Comparison of ENCODE assay signal across 8 cellular contexts in the genomic region with DNA sequence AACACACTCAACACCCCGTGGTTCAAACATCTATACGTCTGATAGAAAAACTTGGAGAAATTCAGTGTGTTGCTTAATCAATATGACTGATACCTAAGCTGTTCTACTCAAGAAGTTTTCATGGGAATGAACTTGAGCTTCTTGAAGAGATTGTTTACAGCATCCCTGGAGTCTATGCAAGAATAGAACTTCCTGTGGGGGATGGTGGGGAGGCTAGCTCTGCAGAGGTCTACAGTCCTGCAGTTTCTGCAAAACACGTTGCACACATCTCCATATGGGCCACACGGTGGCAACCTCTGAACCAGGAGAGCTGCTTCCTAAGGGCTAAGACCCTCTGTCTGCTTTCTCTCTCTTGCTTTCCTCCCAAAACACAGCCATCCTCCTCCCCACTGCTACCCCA. TPM values are rescaled to one million over a fixed set of nuclear protein-coding genes. Genes with fewer than 3 reads are reported as not detected.
DNase-seq lines count a peak whose midpoint lies in the region; ATAC-seq and TF ChIP-seq lines count a peak whose summit lies in the region.
"Had no signal": no experiment of that assay in that cellular context is flagged by ENCODE, and none has a peak within 500 bp of the region (broad histone marks: within the 10 kb centered on the region; RNA-seq: fewer than 3 reads in every experiment).

No MANE protein-coding gene starts in this region.

- no peak overlapping the region for H3K27ac ChIP-seq in CD8-positive, alpha-beta T cell (ENCODE audit: low read depth, low read length)
- H3K27ac ChIP-seq in iPS-20b (ENCODE audit: low read length): peak overlapping the region; percentile 39
- H3K27ac ChIP-seq in Peyer's patch: peak overlapping the region in 1 of 4 donors; percentile 75

- H3K36me3 ChIP-seq in CD8-positive, alpha-beta T cell (ENCODE audit: insufficient read depth, low read length): peaks cover 16% of the 10 kb centered on the region
- H3K36me3 ChIP-seq in iPS-20b (ENCODE audit: insufficient read depth, low read depth, low read length): peaks cover 1% of the 10 kb centered on the region; the same call in 1 of the 2 replicates
- peaks cover 0 to 41% (median 0%) of the 10 kb centered on the region in 3 donors for H3K36me3 ChIP-seq in Peyer's patch

- TF ChIP-seq CTCF in CD8-positive, alpha-beta T cell (IDR thresholded peaks at IDR 0.05): no peak
- TF ChIP-seq CTCF in WI38 (IDR thresholded peaks at IDR 0.05; ENCODE audit: low read depth, low read length) (peak; percentile 45), Peyer's patch (IDR thresholded peaks at IDR 0.05) (peak in 3 of 6 experiments; percentile 6 to 12 (median 10))

- peak in 1 of 7 experiments; percentile 57 for DNase-seq in CD8-positive, alpha-beta T cell
- DNase-seq in HCEC 1CT (peak; percentile 71), Peyer's patch (no peak)
- DNase-seq: NCI-H524 treated with DMSO at 0.1 percent for 48 hours had no signal

- CTCF ChIA-PET in CD8-positive, alpha-beta T cell (lab: Charles Lee): interaction anchor here (1.0 to 5.1 kb wide), 16 partner anchors 9 to 316 kb away, joined by 3 to 44 read pairs (median 5); a partner anchor contains a TSS

- H3K4me3 ChIP-seq in CD8-positive, alpha-beta T cell (ENCODE audit: low read depth, low read length): no peak overlapping the region
- no peak overlapping the region for H3K4me3 ChIP-seq in WI38 (ENCODE audit: low read depth, low read length)
- H3K4me3 ChIP-seq in iPS-20b (ENCODE audit: low read length): peak overlapping the region; percentile 21; the same call in 1 of the 2 replicates
- no peak overlapping the region for H3K4me3 ChIP-seq in Peyer's patch

- no peaks in the 10 kb centered on the region for H3K27me3 Mint-ChIP-seq in CD8-positive, alpha-beta T cell (ENCODE audit: low read depth)

- peaks cover 30% of the 10 kb centered on the region for H3K4me1 ChIP-seq in CD8-positive, alpha-beta T cell (ENCODE audit: insufficient read depth, low read length)
- H3K4me1 ChIP-seq in iPS-20b (ENCODE audit: insufficient read depth, low read length) (peaks cover 7% of the 10 kb centered on the region; the same call in 1 of the 2 replicates), Peyer's patch (peaks cover 0 to 41% (median 7%) of the 10 kb centered on the region in 4 donors)

- H3K27me3 ChIP-seq in CD8-positive, alpha-beta T cell (ENCODE audit: insufficient read depth, low read length): no peaks in the 10 kb centered on the region
- H3K27me3 ChIP-seq in iPS-20b (ENCODE audit: insufficient read depth, low read length): no peaks in the 10 kb centered on the region
- H3K27me3 ChIP-seq in Peyer's patch: no peaks in the 10 kb centered on the region

- H3K4me3 Mint-ChIP-seq in CD8-positive, alpha-beta T cell: peak overlapping the region; percentile 35

- peaks cover 67% of the 10 kb centered on the region for H3K36me3 Mint-ChIP-seq in CD8-positive, alpha-beta T cell

- no peak overlapping the region for H3K9ac ChIP-seq in iPS-20b (ENCODE audit: low read depth, low read length)

- no peaks in the 10 kb centered on the region for H3K9me3 Mint-ChIP-seq in CD8-positive, alpha-beta T cell

- peak; percentile 56 for ATAC-seq in CD8-positive, alpha-beta T cell
- ATAC-seq in HG03354 (IDR thresholded peaks at IDR 0.05; ENCODE audit: poor library complexity, severe bottlenecking, unreplicated experiment) (no peak), HG03095 (IDR thresholded peaks at IDR 0.05; ENCODE audit: unreplicated experiment) (no peak)

- peak overlapping the region; percentile 74 for H3K27ac Mint-ChIP-seq in CD8-positive, alpha-beta T cell

- peaks cover 31% of the 10 kb centered on the region for H3K4me1 Mint-ChIP-seq in CD8-positive, alpha-beta T cell (ENCODE audit: low read depth)

- no peaks in the 10 kb centered on the region for H3K9me3 ChIP-seq in CD8-positive, alpha-beta T cell (ENCODE audit: low read length)
- H3K9me3 ChIP-seq in iPS-20b (ENCODE audit: insufficient read depth, low read depth, low read length) (no peaks in the 10 kb centered on the region), Peyer's patch (no peaks in the 10 kb centered on the region)

- POLR2A ChIA-PET in CD8-positive, alpha-beta T cell (lab: Charles Lee): interaction anchor here (0.6 to 1.4 kb wide), 6 partner anchors 17 to 119 kb away, joined by 3 to 7 read pairs (median 4); a partner anchor contains a TSS

- no peak for TF ChIP-seq POLR2A in Peyer's patch (IDR thresholded peaks at IDR 0.05)

- intact Hi-C loops in CD8-positive, alpha-beta T cell (cut with DNase I, micrococcal nuclease): loop anchor here in 1 of 2 experiments (1.0 to 2.0 kb wide), 2 partner anchors 30 to 77 kb away; a partner anchor contains a TSS

RNA-seq across cellular contexts. Expression of a gene that starts 32.7 kb away (rescaled TPM):
- total RNA-seq in CD8-positive, alpha-beta T cell: 1 to 10 TPM; 1.1 to 1.2 TPM
- total RNA-seq in Peyer's patch: 1 to 10 TPM; 1.8 to 7.4 (median 4.2) TPM

RNA-seq across cellular contexts. Expression of a gene that starts 48.8 kb away (rescaled TPM):
- total RNA-seq in CD8-positive, alpha-beta T cell: 1,000 to 10,000 TPM; 2,275 to 2,367 TPM
- total RNA-seq in Peyer's patch: 1,000 to 10,000 TPM in 1 of 4 donors, 100 to 1,000 TPM in 3; 347 to 1,065 (median 530) TPM
